Comparison of ENCODE assay signal across 17 cellular contexts in the genomic region with DNA sequence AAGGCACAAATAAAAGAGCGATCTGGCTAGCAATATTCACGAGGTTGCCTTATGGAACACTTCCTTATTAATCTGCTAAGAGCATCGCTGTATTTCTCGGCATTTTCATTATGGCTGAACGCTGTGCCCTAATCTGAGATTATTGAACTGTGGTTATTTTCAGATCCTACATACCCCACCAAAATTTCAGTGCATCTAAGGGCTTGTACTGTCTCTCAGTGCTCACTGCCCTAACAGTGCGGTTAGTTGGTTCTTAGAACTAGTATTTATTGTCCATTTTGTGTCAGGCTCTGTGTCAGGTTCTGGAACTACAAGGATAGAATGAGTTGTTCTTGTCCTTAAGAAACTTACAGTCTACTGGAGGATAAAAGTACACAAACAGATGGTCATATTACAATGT. TPM values are rescaled to one million over a fixed set of nuclear protein-coding genes. Genes with fewer than 3 reads are reported as not detected.
DNase-seq lines count a peak whose midpoint lies in the region; ATAC-seq, FAIRE-seq and TF ChIP-seq lines count a peak whose summit lies in the region.
"Had no signal": no experiment of that assay in that cellular context is flagged by ENCODE, and none has a peak within 500 bp of the region (broad histone marks: within the 10 kb centered on the region; RNA-seq: fewer than 3 reads in every experiment).

No MANE protein-coding gene starts in this region.

- no peak for TF ChIP-seq POLR2A in transverse colon (IDR thresholded peaks at IDR 0.05)

- intact Hi-C loops in transverse colon (cut with DNase I; ENCODE audit: low total_unique reads) (no loop called here), left lung (cut with DNase I) (no loop called here)

- H3K4me1 ChIP-seq in duodenal mucosa (ENCODE audit: control insufficient read depth in 1 of 2, insufficient read depth in 2 of 2, low read length in 2 of 2) (peaks cover 0 to 4% of the 10 kb centered on the region in 2 donors), transverse colon (no peaks in the 10 kb centered on the region), left lung (peaks cover 0 to 6% of the 10 kb centered on the region in 2 donors)

- no peak for TF ChIP-seq EP300 in transverse colon (IDR thresholded peaks at IDR 0.05; ENCODE audit: low read depth)

- ATAC-seq in left lung (no peak), GM18867 (IDR thresholded peaks at IDR 0.05; ENCODE audit: unreplicated experiment) (no peak)

- in situ Hi-C loops in transverse colon (cut with MboI; ENCODE audit: low pct_ligation_motif_present in 1 of 4, low pct_unique_long_range_greater_than_20kb in 1 of 4, low sequenced_read_pairs in 3 of 4) = no loop called here

- H3K27me3 ChIP-seq in duodenal mucosa (ENCODE audit: control insufficient read depth in 1 of 2, insufficient read depth in 2 of 2, low read length in 2 of 2) (peaks cover 0 to 3% of the 10 kb centered on the region in 2 donors), transverse colon (peaks cover 8% of the 10 kb centered on the region), left lung (peaks cover 0 to 15% of the 10 kb centered on the region in 2 donors)

- H3K9ac ChIP-seq in duodenal mucosa (ENCODE audit: low read depth in 1 of 2, low read length in 2 of 2) = no peak overlapping the region

- TF ChIP-seq CTCF in transverse colon (IDR thresholded peaks at IDR 0.05) (no peak), left lung (IDR thresholded peaks at IDR 0.05) (no peak)

- no peaks in the 10 kb centered on the region for H3K36me3 ChIP-seq in duodenal mucosa (ENCODE audit: control insufficient read depth in 1 of 2, insufficient read depth in 2 of 2, low read length in 2 of 2)
- no peaks in the 10 kb centered on the region for H3K36me3 ChIP-seq in transverse colon
- no peaks in the 10 kb centered on the region for H3K36me3 ChIP-seq in left lung

- WGBS in transverse colon (ENCODE audit: low coverage in 1 of 2), 2 donors = 42 to 60% methylated on average over 5 to 6 of the region's 6 CpGs

- peak overlapping the region; percentile 4 for H3K27ac ChIP-seq in duodenal mucosa (ENCODE audit: low read depth, low read length)
- H3K27ac ChIP-seq in transverse colon = peak overlapping the region in 3 of 4 donors; percentile 9 to 66 (median 17)
- no peak overlapping the region for H3K27ac ChIP-seq in left lung

- peak; percentile 72 for FAIRE-seq in GM18507 (lab: Jason Lieb, UNC)

- no peaks in the 10 kb centered on the region for H3K9me3 ChIP-seq in duodenal mucosa (ENCODE audit: control insufficient read depth in 1 of 2, low read length in 2 of 2)
- H3K9me3 ChIP-seq in transverse colon = no peaks in the 10 kb centered on the region
- H3K9me3 ChIP-seq in left lung = no peaks in the 10 kb centered on the region

- no peak for DNase-seq in GM18507 (ENCODE audit: extremely low spot score, insufficient read length, low read depth)
- DNase-seq in NAMALWA (ENCODE audit: low spot score) = peak; percentile 16
- DNase-seq in transverse colon = no peak
- DNase-seq in COR-L47 (lab: John Stamatoyannopoulos, UW) = no peak
- no peak for DNase-seq in left lung
- DNase-seq: MV-4-11; NCI-H1417 treated with DMSO at 0.1 percent for 48 hours; NCI-H1930; NCI-H446; NCI-H69; NK-92 treated with Interleukin-12 subunit alpha and Interleukin-12 subunit beta, amount 100 ng/mL, for 24 hours; RPMI8226 had no signal

- H3K4me3 ChIP-seq in duodenal mucosa (ENCODE audit: low read depth in 1 of 2, low read length in 2 of 2) (no peak overlapping the region), transverse colon (no peak overlapping the region), left lung (no peak overlapping the region)

RNA-seq across cellular contexts. Expression of a gene that starts 51.6 kb away (rescaled TPM):
- total RNA-seq in transverse colon = under 1 TPM in 2 of 4 donors, not detected in 2; 0.55 to 0.95 TPM
- 1 to 10 TPM in 1 of 2 donors, under 1 TPM in 1; 0.90 to 1.9 TPM for total RNA-seq in left lung
- total RNA-seq: HT-29; LHCN-M2; T-helper 2 cell treated with Interferon-gamma antibody and Interleukin-4, amounts not matched to agents 100 ng/mL and 5 ng/mL, for 36 hours had no signal

Comparison
In these comparisons a context has a peak if more than half of its experiments do, and no peak if none do; other contexts are left out.
1. H3K27ac ChIP-seq: peak in duodenal mucosa (single experiment) and transverse colon (3 of 4); none in left lung (0 of 2).